27 cellular contexts compared by ENCODE assay signal in genomic region chr10:123655763-123656162, GRCh38. TPM values are rescaled to one million over a fixed set of nuclear protein-coding genes. Genes with fewer than 3 reads are reported as not detected.
A peak's percentile ranks its signal among the peaks of the same experiment; 100 is the strongest.
DNase-seq lines count a peak whose midpoint lies in the region; ATAC-seq and TF ChIP-seq lines count a peak whose summit lies in the region.
"Had no signal": no experiment of that assay in that cellular context is flagged by ENCODE, and none has a peak within 500 bp of the region (broad histone marks: within the 10 kb centered on the region; RNA-seq: fewer than 3 reads in every experiment).

No MANE protein-coding gene starts in this region.

- peak; percentile 58 for DNase-seq in AG08395 (ENCODE audit: low spot score)
- DNase-seq in GM23338 (ENCODE audit: low spot score): peak; percentile 89
- peak; percentile 5 for DNase-seq in SK-MEL-5 (ENCODE audit: low read depth, low spot score)
- peak; percentile 18 for DNase-seq in left kidney (ENCODE audit: low read depth, low spot score)
- DNase-seq in thyroid gland: no peak
- DNase-seq in substantia nigra (lab: John Stamatoyannopoulos, UW): no peak
- no peak for DNase-seq in osteocyte (ENCODE audit: extremely low spot score, unreplicated experiment)
- no peak for DNase-seq in retina
- DNase-seq: activated CD4-positive, CD25-positive, alpha-beta regulatory T cell; activated CD8-positive, alpha-beta T cell treated with anti-CD3 and anti-CD28 coated beads for 36 hours; activated gamma-delta T cell; activated naive CD8-positive, alpha-beta T cell treated with anti-CD3 and anti-CD28 coated beads, Interleukin-2, amount 50 U/mL, for 24 hours; C1 segment of cervical spinal cord; cerebellar nuclear complex; lower lobe of right lung; NCI-H774; nephron progenitor cell; SHP77 treated with DMSO at 0.1 percent for 48 hours; stimulated activated CD8-positive, alpha-beta memory T cell treated with anti-CD3 and anti-CD28 coated beads, Interleukin-4, amount 100 ng/mL, for 48 hours; stomach; trophoblast cell had no signal

- H4K20me1 ChIP-seq in GM23338 (replicated peaks; ENCODE audit: insufficient read depth): no peaks in the 10 kb centered on the region

- H3K9me3 ChIP-seq in thyroid gland: no peaks in the 10 kb centered on the region
- H3K9me3 ChIP-seq: A549, lower lobe of right lung, stomach had no signal

- in situ Hi-C loops in SK-MEL-5 (cut with HindIII; ENCODE audit: low pct_unique_long_range_greater_than_20kb, low sequenced_read_pairs): no loop called here

- H3K4me1 ChIP-seq in GM23338 (ENCODE audit: insufficient read depth) (peaks cover 10% of the 10 kb centered on the region; the same call in 1 of the 2 replicates), thyroid gland (no peaks in the 10 kb centered on the region)
- H3K4me1 ChIP-seq: A549, lower lobe of right lung, stomach had no signal

- H3K36me3 Mint-ChIP-seq in GM23338 (ENCODE audit: low read depth): no peaks in the 10 kb centered on the region
- no peaks in the 10 kb centered on the region for H3K36me3 Mint-ChIP-seq in osteocyte (ENCODE audit: unreplicated experiment)
- H3K36me3 Mint-ChIP-seq: IgD-negative memory B cell had no signal

- H3K27me3 Mint-ChIP-seq in GM23338 (ENCODE audit: insufficient read depth, low read depth, poor library complexity) (peaks cover 3% of the 10 kb centered on the region), osteocyte (ENCODE audit: unreplicated experiment) (no peaks in the 10 kb centered on the region)
- H3K27me3 Mint-ChIP-seq: activated naive CD8-positive, alpha-beta T cell treated with anti-CD3 and anti-CD28 coated beads, Interleukin-2, amount 50 U/mL, for 24 hours had no signal

- WGBS in thyroid gland, 2 donors: 14 to 17% methylated on average over 2 of the region's 2 CpGs

- H3K4me3 Mint-ChIP-seq in GM23338: no peak overlapping the region
- H3K4me3 Mint-ChIP-seq in osteocyte (ENCODE audit: unreplicated experiment): no peak overlapping the region
- H3K4me3 Mint-ChIP-seq: activated CD8-positive, alpha-beta T cell treated with anti-CD3 and anti-CD28 coated beads for 36 hours; activated naive CD8-positive, alpha-beta T cell treated with anti-CD3 and anti-CD28 coated beads, Interleukin-2, amount 50 U/mL, for 24 hours; IgD-negative memory B cell; nephron progenitor cell had no signal

- TF ChIP-seq CTCF in GM23338 (conservative IDR thresholded peaks at IDR 0.05; ENCODE audit: low read depth in 2 of 2): peak; percentile 43 to 79
- TF ChIP-seq CTCF in thyroid gland (IDR thresholded peaks at IDR 0.05): no peak
- no peak for TF ChIP-seq CTCF in osteocyte (IDR thresholded peaks at IDR 0.05)

- intact Hi-C loops in thyroid gland (cut with DNase I): no loop called here

- no peak for TF ChIP-seq POLR2A in thyroid gland (IDR thresholded peaks at IDR 0.05)

- H3K9me2 ChIP-seq in GM23338 (ENCODE audit: insufficient read depth): no peaks in the 10 kb centered on the region

- peaks cover 13% of the 10 kb centered on the region for H3K4me1 Mint-ChIP-seq in GM23338
- no peaks in the 10 kb centered on the region for H3K4me1 Mint-ChIP-seq in osteocyte (ENCODE audit: unreplicated experiment)
- H3K4me1 Mint-ChIP-seq: activated naive CD8-positive, alpha-beta T cell treated with anti-CD3 and anti-CD28 coated beads, Interleukin-2, amount 50 U/mL, for 24 hours; nephron progenitor cell had no signal

- no peak overlapping the region for H3K4me2 ChIP-seq in GM23338
- H3K4me2 ChIP-seq: A549 had no signal

- no peaks in the 10 kb centered on the region for H3K27me3 ChIP-seq in GM23338 (ENCODE audit: insufficient read depth)
- no peaks in the 10 kb centered on the region for H3K27me3 ChIP-seq in thyroid gland

- H2AFZ ChIP-seq in GM23338: no peak overlapping the region

- no peaks in the 10 kb centered on the region for H3K36me3 ChIP-seq in GM23338 (ENCODE audit: insufficient read depth)
- H3K36me3 ChIP-seq in thyroid gland: no peaks in the 10 kb centered on the region
- H3K36me3 ChIP-seq: lower lobe of right lung, stomach had no signal

- H3K27ac ChIP-seq in GM23338 (ENCODE audit: low read depth) (no peak overlapping the region), thyroid gland (no peak overlapping the region), substantia nigra (ENCODE audit: low read depth, low read length, poor library complexity, severe bottlenecking) (no peak overlapping the region)
- H3K27ac ChIP-seq: A549, epithelial cell of prostate, lower lobe of right lung, stomach had no signal

- H3F3A ChIP-seq in GM23338 (replicated peaks; ENCODE audit: low read depth): no peaks in the 10 kb centered on the region

- H3K4me3 ChIP-seq in GM23338: no peak overlapping the region
- H3K4me3 ChIP-seq in thyroid gland (replicated peaks in 1 of 3): no peak overlapping the region
- H3K4me3 ChIP-seq: A549, lower lobe of right lung, stomach had no signal

- H3K27ac Mint-ChIP-seq in GM23338 (peak overlapping the region; percentile 39; the same call in 1 of the 2 replicates), osteocyte (ENCODE audit: unreplicated experiment) (no peak overlapping the region)
- H3K27ac Mint-ChIP-seq: activated CD8-positive, alpha-beta T cell treated with anti-CD3 and anti-CD28 coated beads for 36 hours; activated naive CD8-positive, alpha-beta T cell treated with anti-CD3 and anti-CD28 coated beads, Interleukin-2, amount 50 U/mL, for 24 hours; IgD-negative memory B cell; nephron progenitor cell had no signal

- H3K79me2 ChIP-seq in GM23338 (replicated peaks; ENCODE audit: insufficient read depth): no peaks in the 10 kb centered on the region

- H3K9me3 Mint-ChIP-seq in GM23338: no peaks in the 10 kb centered on the region
- H3K9me3 Mint-ChIP-seq in osteocyte (ENCODE audit: unreplicated experiment): no peaks in the 10 kb centered on the region
- H3K9me3 Mint-ChIP-seq: activated CD8-positive, alpha-beta T cell treated with anti-CD3 and anti-CD28 coated beads for 36 hours; activated naive CD8-positive, alpha-beta T cell treated with anti-CD3 and anti-CD28 coated beads, Interleukin-2, amount 50 U/mL, for 24 hours; nephron progenitor cell had no signal

- peak; percentile 97 for ATAC-seq in GM23338
- ATAC-seq: activated CD8-positive, alpha-beta T cell treated with anti-CD3 and anti-CD28 coated beads for 36 hours; activated naive CD8-positive, alpha-beta T cell treated with anti-CD3 and anti-CD28 coated beads, Interleukin-2, amount 50 U/mL, for 24 hours; lower lobe of right lung had no signal

TF ChIP-seq in GM23338, 12 proteins besides CTCF, POLR2A, EP300 and RAD21 (continues in another document):
- TF ChIP-seq ZNF114 (CRISPR knock-in tag; IDR thresholded peaks at IDR 0.05): no peak
- no peak for TF ChIP-seq EZH2phosphoT487 (IDR thresholded peaks at IDR 0.05; ENCODE audit: unreplicated experiment)

RNA-seq across cellular contexts. Expression of gene GPR26, which starts 10.4 kb away (rescaled TPM):
- 0.04 and 0.07 TPM in 2 replicates for total RNA-seq in GM23338 (2014; rRNA removed; shearing (Covaris generic))
- polyA plus RNA-seq in GM23338 (2016; fragmentation: Nextera tagmentation; extraction: Ambion mirVana): 0.06 TPM in 1 of 2 replicates, not detected in the other
- 0.03 TPM in 1 of 2 replicates, not detected in the other for total RNA-seq in SK-MEL-5 (2014; rRNA removed; shearing (Covaris generic))
- polyA plus RNA-seq in SK-MEL-5 (2015; cell fraction: cytosol; rRNA removed): 0.01 TPM in 1 of 2 replicates, not detected in the other
- not detected in 2 replicates for polyA plus RNA-seq in SK-MEL-5 (2015; cell fraction: nucleus; rRNA removed)
- total RNA-seq in thyroid gland (not detected), osteocyte (not detected in 2 replicates)
- total RNA-seq: activated CD8-positive, alpha-beta T cell treated with anti-CD3 and anti-CD28 coated beads for 36 hours; G401; lower lobe of right lung; mucosa of gallbladder; posterior vena cava; stomach had no signal
- polyA plus RNA-seq: A549, IgD-negative memory B cell, stomach had no signal

Comparison
In these comparisons a context has a peak if more than half of its experiments do, and no peak if none do; other contexts are left out.
1. DNase-seq: peak in AG08395 (single experiment), GM23338 (single experiment), SK-MEL-5 (single experiment) and left kidney (single experiment); none in thyroid gland (0 of 2), substantia nigra (0 of 49), osteocyte (single experiment) and retina (single experiment).
2. CTCF ChIP-seq: peak in GM23338 (2 of 2); none in thyroid gland (0 of 6) and osteocyte (single experiment).